12 cellular contexts compared by ENCODE assay signal in the genomic region with DNA sequence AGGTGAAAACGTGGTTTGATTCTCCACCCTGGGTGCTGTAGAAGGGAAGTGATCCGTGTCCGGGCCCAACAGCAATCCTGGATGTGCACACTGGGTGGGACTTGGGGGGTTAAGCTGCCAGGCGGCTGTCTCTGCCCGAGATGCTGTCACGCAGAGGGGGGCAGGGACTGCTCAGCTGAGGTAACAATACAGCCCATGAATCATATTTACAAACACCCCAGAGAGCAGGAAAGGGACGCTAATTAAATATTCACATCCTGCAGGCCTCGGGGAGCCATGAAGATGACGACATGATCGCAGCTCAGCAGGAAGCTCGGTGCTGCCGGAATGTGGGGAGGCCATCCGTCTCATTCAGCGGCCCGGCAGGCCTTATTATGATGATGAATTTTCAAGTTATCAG. TPM values are rescaled to one million over a fixed set of nuclear protein-coding genes. Genes with fewer than 3 reads are reported as not detected.
DNase-seq lines count a peak whose midpoint lies in the region; ATAC-seq and TF ChIP-seq lines count a peak whose summit lies in the region.
"Had no signal": no experiment of that assay in that cellular context is flagged by ENCODE, and none has a peak within 500 bp of the region (broad histone marks: within the 10 kb centered on the region; RNA-seq: fewer than 3 reads in every experiment).

No MANE protein-coding gene starts in this region.

- H3K36me3 ChIP-seq in brain microvascular endothelial cell (replicated peaks) (no peaks in the 10 kb centered on the region), mesodermal cell (ENCODE audit: control insufficient read depth, insufficient read depth, low read length) (no peaks in the 10 kb centered on the region), gastroesophageal sphincter (no peaks in the 10 kb centered on the region)

- H3K9me3 ChIP-seq in mesodermal cell (ENCODE audit: control insufficient read depth, low read length) (no peaks in the 10 kb centered on the region), gastroesophageal sphincter (no peaks in the 10 kb centered on the region)

- no peaks in the 10 kb centered on the region for H3K27me3 ChIP-seq in brain microvascular endothelial cell (replicated peaks)
- no peaks in the 10 kb centered on the region for H3K27me3 ChIP-seq in gastroesophageal sphincter
- no peaks in the 10 kb centered on the region for H3K27me3 ChIP-seq in foreskin keratinocyte

- TF ChIP-seq POLR2A in gastroesophageal sphincter (IDR thresholded peaks at IDR 0.05), result no peak

- TF ChIP-seq EP300 in gastroesophageal sphincter (IDR thresholded peaks at IDR 0.05), result no peak

- WGBS in mesodermal cell (ENCODE audit: insufficient coverage in 2 of 2), 2 experiments, result 31 to 33% methylated on average over 1 to 13 of the region's 15 CpGs
- 69% methylated on average over 8 of the region's 15 CpGs; no CpG with 5 or more reads in 1 of the 2 donors for WGBS in gastroesophageal sphincter (ENCODE audit: low coverage in 1 of 2), 2 donors

- TF ChIP-seq CTCF in brain microvascular endothelial cell (IDR thresholded peaks at IDR 0.05; ENCODE audit: low read depth, low read length, missing control alignments) (no peak), gastroesophageal sphincter (IDR thresholded peaks at IDR 0.05) (no peak), foreskin keratinocyte (conservative IDR thresholded peaks at IDR 0.05) (no peak)

- H3K4me1 ChIP-seq in mesodermal cell (ENCODE audit: control insufficient read depth, insufficient read depth, low read length, poor library complexity, severe bottlenecking) (peaks cover 17% of the 10 kb centered on the region), gastroesophageal sphincter (no peaks in the 10 kb centered on the region), foreskin keratinocyte (no peaks in the 10 kb centered on the region)

- ATAC-seq in gastroesophageal sphincter, result no peak
- ATAC-seq in foreskin keratinocyte, result no peak
- ATAC-seq: stimulated activated effector memory CD8-positive, alpha-beta T cell treated with anti-CD3 and anti-CD28 coated beads, Interleukin-12 subunit alpha, Interleukin-12 subunit beta, amount 100 ng/mL, for 72 hours had no signal

- in situ Hi-C loops in brain microvascular endothelial cell (cut with HindIII; ENCODE audit: low pct_ligation_motif_present, low sequenced_read_pairs), result no loop called here

- peak; percentile 84 for DNase-seq in DMS53 (lab: John Stamatoyannopoulos, UW)
- peak; percentile 85 for DNase-seq in NCI-H1417 treated with DMSO at 0.1 percent for 48 hours (lab: John Stamatoyannopoulos, UW)
- DNase-seq in brain microvascular endothelial cell, result peak; percentile 64
- no peak for DNase-seq in NCI-H748 treated with DMSO at 0.1 percent for 48 hours (lab: John Stamatoyannopoulos, UW)
- DNase-seq in foreskin keratinocyte, result no peak
- DNase-seq in stimulated activated CD4-positive, alpha-beta T cell treated with anti-CD3 and anti-CD28 coated beads, Interleukin-4, amount 100 ng/mL, for 24 hours, result no peak
- DNase-seq: kidney glomerular epithelial cell, NCI-H1105 treated with DMSO at 0.1 percent for 48 hours had no signal

- H3K4me3 ChIP-seq in brain microvascular endothelial cell (ENCODE audit: low read depth, low read length) (no peak overlapping the region), mesodermal cell (ENCODE audit: extremely low read depth, insufficient read depth, low read length, poor library complexity, severe bottlenecking) (no peak overlapping the region), gastroesophageal sphincter (no peak overlapping the region)

- H3K27ac ChIP-seq in brain microvascular endothelial cell (peak overlapping the region; percentile 29), mesodermal cell (ENCODE audit: low read depth, low read length, severe bottlenecking) (peak overlapping the region; percentile 72), gastroesophageal sphincter (no peak overlapping the region), foreskin keratinocyte (no peak overlapping the region)

RNA-seq across cellular contexts. Expression of a gene that starts 17.9 kb away (rescaled TPM):
- polyA plus RNA-seq in mesodermal cell (2013, experiment 1 of 2), result 232 TPM
- polyA plus RNA-seq in mesodermal cell (2013, experiment 2 of 2), result 195 TPM
- total RNA-seq in gastroesophageal sphincter, result 1 to 10 TPM in 2 of 4 donors, under 1 TPM in 1, not detected in 1; 0.50 to 5.3 (median 3.6) TPM
- total RNA-seq in foreskin keratinocyte, result not detected in 2 replicates
- polyA plus RNA-seq in foreskin keratinocyte, result not detected in 2 replicates
- total RNA-seq: CD8-positive, alpha-beta memory T cell had no signal
- polyA plus RNA-seq: CD8-positive, alpha-beta memory T cell had no signal

RNA-seq across cellular contexts. Expression of a gene that starts 22.8 kb away (rescaled TPM):
- polyA plus RNA-seq in mesodermal cell (2013, experiment 1 of 2), result 50.5 TPM
- 52.4 TPM for polyA plus RNA-seq in mesodermal cell (2013, experiment 2 of 2)
- total RNA-seq in gastroesophageal sphincter (10 to 100 TPM; 31.1 to 59.0 (median 44.4) TPM), foreskin keratinocyte (58.8 and 64.0 TPM in 2 replicates)
- 52.2 and 58.2 TPM in 2 replicates for polyA plus RNA-seq in foreskin keratinocyte

RNA-seq across cellular contexts. Expression of a gene that starts 57.9 kb away (rescaled TPM):
- polyA plus RNA-seq in mesodermal cell (2013, experiment 1 of 2), result 2.0 TPM
- polyA plus RNA-seq in mesodermal cell (2013, experiment 2 of 2), result 2.0 TPM
- total RNA-seq in gastroesophageal sphincter (10 to 100 TPM in 3 of 4 donors, 1 to 10 TPM in 1; 9.9 to 33.9 (median 24.5) TPM), foreskin keratinocyte (8.8 and 10.6 TPM in 2 replicates)
- 5.1 and 7.5 TPM in 2 replicates for polyA plus RNA-seq in foreskin keratinocyte

Comparison
In these comparisons a context has a peak if more than half of its experiments do, and no peak if none do; other contexts are left out.
1. DNase-seq: peak in DMS53 (single experiment), NCI-H1417 treated with DMSO at 0.1 percent for 48 hours (single experiment) and brain microvascular endothelial cell (single experiment); none in NCI-H748 treated with DMSO at 0.1 percent for 48 hours (single experiment), foreskin keratinocyte (0 of 2) and stimulated activated CD4-positive, alpha-beta T cell treated with anti-CD3 and anti-CD28 coated beads, Interleukin-4, amount 100 ng/mL, for 24 hours (single experiment).
2. H3K27ac ChIP-seq: peak in brain microvascular endothelial cell (single experiment) and mesodermal cell (single experiment); none in gastroesophageal sphincter (0 of 4) and foreskin keratinocyte (single experiment).